ENCODE assay signal across 12 cellular contexts in genomic region chr18:23627325-23627724, GRCh38. TPM values are rescaled to one million over a fixed set of nuclear protein-coding genes. Genes with fewer than 3 reads are reported as not detected.
DNase-seq lines count a peak whose midpoint lies in the region; ATAC-seq, FAIRE-seq and TF ChIP-seq lines count a peak whose summit lies in the region.
"Had no signal": no experiment of that assay in that cellular context is flagged by ENCODE, and none has a peak within 500 bp of the region (broad histone marks: within the 10 kb centered on the region; RNA-seq: fewer than 3 reads in every experiment).

No MANE protein-coding gene starts in this region.

- no peaks in the 10 kb centered on the region for H3K27me3 Mint-ChIP-seq in WTC11 (ENCODE audit: low read depth)

- peak overlapping the region; percentile 8 for H3K4me2 ChIP-seq in keratinocyte (ENCODE audit: control insufficient read depth, extremely low read depth, insufficient read depth, low read depth, low read length)

- POLR2A ChIA-PET in WTC11 (lab: Charles Lee): no interaction called here

- WGBS in right cardiac atrium: 69% methylated on average over 3 of the region's 3 CpGs

- no peaks in the 10 kb centered on the region for H3K79me2 ChIP-seq in keratinocyte (ENCODE audit: control insufficient read depth, insufficient read depth, low read length)

- DNase-seq in NCI-H2107 treated with DMSO at 0.1 percent for 48 hours (lab: John Stamatoyannopoulos, UW; ENCODE audit: unreplicated experiment) (peak; percentile 23), NCI-H2107 (lab: John Stamatoyannopoulos, UW) (no peak), WTC11 (ENCODE audit: low spot score) (no peak), keratinocyte (ENCODE audit: low read depth, low spot score) (peak; percentile 23), urothelium cell line (ENCODE audit: low spot score) (peak; percentile 10), head of caudate nucleus (no peak), right cardiac atrium (no peak), NCI-H345 (lab: John Stamatoyannopoulos, UW) (no peak)
- DNase-seq: 8988T; activated naive CD8-positive, alpha-beta T cell treated with anti-CD3 and anti-CD28 coated beads, Interleukin-2, amount 50 U/mL, for 24 hours; hippocampal formation; T-helper 9 cell had no signal

- H3K36me3 ChIP-seq in keratinocyte (ENCODE audit: control insufficient read depth in 2 of 2, extremely low read depth in 1 of 2, insufficient read depth in 2 of 2, low read length in 2 of 2): no peaks in the 10 kb centered on the region

- ATAC-seq in WTC11: no peak
- no peak for ATAC-seq in right cardiac atrium

- no peak overlapping the region for H3K27ac Mint-ChIP-seq in WTC11
- H3K27ac Mint-ChIP-seq: activated naive CD8-positive, alpha-beta T cell treated with anti-CD3 and anti-CD28 coated beads, Interleukin-2, amount 50 U/mL, for 24 hours had no signal

- no peaks in the 10 kb centered on the region for H3K9me3 Mint-ChIP-seq in WTC11
- H3K9me3 Mint-ChIP-seq: activated naive CD8-positive, alpha-beta T cell treated with anti-CD3 and anti-CD28 coated beads, Interleukin-2, amount 50 U/mL, for 24 hours had no signal

- no peak overlapping the region for H3K4me3 Mint-ChIP-seq in WTC11
- H3K4me3 Mint-ChIP-seq: activated naive CD8-positive, alpha-beta T cell treated with anti-CD3 and anti-CD28 coated beads, Interleukin-2, amount 50 U/mL, for 24 hours had no signal

- H3K4me1 ChIP-seq in keratinocyte (ENCODE audit: control insufficient read depth, extremely low read depth, insufficient read depth, low read length) (peaks cover 28% of the 10 kb centered on the region), right cardiac atrium (ENCODE audit: control insufficient read depth, insufficient read depth, low read length) (peaks cover 2% of the 10 kb centered on the region)

- peaks cover 7% of the 10 kb centered on the region for H3K4me1 Mint-ChIP-seq in WTC11

- CTCF ChIA-PET in WTC11 (lab: Charles Lee): interaction anchor here (0.5 to 1.6 kb wide), 3 partner anchors 8 to 75 kb away, joined by 3 to 8 read pairs (median 5); no protein-coding TSS in a partner anchor

- no peak overlapping the region for H3K4me3 ChIP-seq in keratinocyte (ENCODE audit: control insufficient read depth in 2 of 3, extremely low read depth in 1 of 3, insufficient read depth in 2 of 3, low read depth in 1 of 3, low read length in 3 of 3)
- H3K4me3 ChIP-seq in right cardiac atrium (ENCODE audit: low read length): no peak overlapping the region

- H3K9ac ChIP-seq in keratinocyte (ENCODE audit: control insufficient read depth, extremely low read depth, insufficient read depth, low read length): no peak overlapping the region

- dilution Hi-C loops in keratinocyte (cut with MboI; ENCODE audit: extremely low pct_ligation_motif_present, low sequenced_read_pairs): no loop called here

- H4K20me1 ChIP-seq in keratinocyte (ENCODE audit: control insufficient read depth, extremely low read depth, insufficient read depth, low read length): no peaks in the 10 kb centered on the region

- FAIRE-seq in keratinocyte (lab: Jason Lieb, UNC): no peak
- FAIRE-seq in urothelium cell line (lab: Jason Lieb, UNC): no peak

- no peaks in the 10 kb centered on the region for H3K9me1 ChIP-seq in keratinocyte (ENCODE audit: control insufficient read depth, extremely low read depth, insufficient read depth, low read length)

- H2AFZ ChIP-seq in keratinocyte (ENCODE audit: control insufficient read depth, low read length): no peak overlapping the region

- no peaks in the 10 kb centered on the region for H3K36me3 Mint-ChIP-seq in WTC11

- H3K27me3 ChIP-seq in keratinocyte (ENCODE audit: control insufficient read depth, extremely low read depth, insufficient read depth, low read length) (no peaks in the 10 kb centered on the region), right cardiac atrium (ENCODE audit: control insufficient read depth, insufficient read depth) (no peaks in the 10 kb centered on the region)

- H3K27ac ChIP-seq in keratinocyte (ENCODE audit: control insufficient read depth, insufficient read depth, low read length): no peak overlapping the region
- H3K27ac ChIP-seq in right cardiac atrium (ENCODE audit: low read length): no peak overlapping the region

- TF ChIP-seq CTCF in WTC11 (IDR thresholded peaks at IDR 0.05): no peak
- no peak for TF ChIP-seq CTCF in keratinocyte (optimal IDR thresholded peaks at IDR 0.05 in 1 of 3, IDR thresholded peaks at IDR 0.05 in 1 of 3, conservative IDR thresholded peaks at IDR 0.05 in 1 of 3; ENCODE audit: extremely low read depth in 1 of 3, insufficient read depth in 2 of 3, low read length in 3 of 3)

- intact Hi-C loops in head of caudate nucleus (cut with DNase I): no loop called here
- intact Hi-C loops in right cardiac atrium (cut with DNase I): loop anchor here in 1 of 4 donors (10.0 kb wide), 1 partner anchor 287 kb away; no protein-coding TSS in a partner anchor

- no peaks in the 10 kb centered on the region for H3K9me3 ChIP-seq in keratinocyte (ENCODE audit: control insufficient read depth, low read depth, low read length)
- no peaks in the 10 kb centered on the region for H3K9me3 ChIP-seq in right cardiac atrium (ENCODE audit: control insufficient read depth, low read length)

TF ChIP-seq in WTC11, 78 proteins besides CTCF, POLR2A, EP300 and RAD21:
- TF ChIP-seq GABPB1 (CRISPR knock-in tag; IDR thresholded peaks at IDR 0.05): 0 out of 2 replicates have a peak, but pooled peaks have one; percentile 30
- TF ChIP-seq IRF1 (CRISPR knock-in tag; IDR thresholded peaks at IDR 0.05): no peak
TF ChIP-seq in WTC11: peak in this region for 1.

RNA-seq across cellular contexts. Expression of gene ANKRD29, which starts 35.4 kb away (rescaled TPM):
- total RNA-seq in WTC11 (2021) (3.3 to 4.9 TPM (median 3.7 TPM) in 3 replicates), right cardiac atrium (1 to 10 TPM; 3.1 to 3.9 (median 3.4) TPM)
- polyA plus RNA-seq in keratinocyte (2.4 to 8.5 TPM (median 3.7 TPM) in 3 replicates), right cardiac atrium (3.2 TPM)
- 3.0 TPM for polyA plus RNA-seq in keratinocyte (2011; ENCODE audit: low read depth)
- 6.0 and 7.8 TPM in 2 replicates for polyA plus RNA-seq in keratinocyte (2011; cell fraction: cytosol; rRNA removed)
- 18.1 and 18.7 TPM in 2 replicates for polyA plus RNA-seq in keratinocyte (2011; cell fraction: nucleus; rRNA removed)
- 1.9 and 2.9 TPM in 2 replicates for polyA plus RNA-seq in keratinocyte (2012; ENCODE audit: low replicate concordance)
- 2.3 to 5.6 TPM (median 3.3 TPM) in 3 replicates for polyA minus RNA-seq in keratinocyte
- 5.0 TPM for polyA minus RNA-seq in keratinocyte (2011; cell fraction: cytosol; rRNA and poly(A)+ RNA removed)
- polyA minus RNA-seq in keratinocyte (2011; cell fraction: nucleus; rRNA and poly(A)+ RNA removed): 4.9 and 6.1 TPM in 2 replicates

RNA-seq across cellular contexts. Expression of gene NPC1, which starts 41.0 kb away (rescaled TPM):
- total RNA-seq in WTC11 (2021) (23.9 to 38.3 TPM (median 27.3 TPM) in 3 replicates), right cardiac atrium (10 to 100 TPM; 13.4 to 22.1 (median 15.7) TPM)
- polyA plus RNA-seq in keratinocyte (43.0 to 57.8 TPM (median 49.9 TPM) in 3 replicates), right cardiac atrium (12.8 TPM)
- 67.7 TPM for polyA plus RNA-seq in keratinocyte (2011; ENCODE audit: low read depth)
- 16.7 and 21.3 TPM in 2 replicates for polyA plus RNA-seq in keratinocyte (2011; cell fraction: cytosol; rRNA removed)
- 137 and 162 TPM in 2 replicates for polyA plus RNA-seq in keratinocyte (2011; cell fraction: nucleus; rRNA removed)
- polyA plus RNA-seq in keratinocyte (2012; ENCODE audit: low replicate concordance): 36.4 and 73.2 TPM in 2 replicates
- 114 to 172 TPM (median 130 TPM) in 3 replicates for polyA minus RNA-seq in keratinocyte
- polyA minus RNA-seq in keratinocyte (2011; cell fraction: cytosol; rRNA and poly(A)+ RNA removed): 45.1 TPM
- polyA minus RNA-seq in keratinocyte (2011; cell fraction: nucleus; rRNA and poly(A)+ RNA removed): 175 and 222 TPM in 2 replicates

Comparison
In these comparisons a context has a peak if more than half of its experiments do, and no peak if none do; other contexts are left out.
1. DNase-seq: peak in NCI-H2107 treated with DMSO at 0.1 percent for 48 hours (single experiment), keratinocyte (single experiment) and urothelium cell line (single experiment); none in NCI-H2107 (single experiment), WTC11 (single experiment), head of caudate nucleus (0 of 42), right cardiac atrium (0 of 3) and NCI-H345 (single experiment).